8 cellular contexts compared by ENCODE assay signal in the genomic region with DNA sequence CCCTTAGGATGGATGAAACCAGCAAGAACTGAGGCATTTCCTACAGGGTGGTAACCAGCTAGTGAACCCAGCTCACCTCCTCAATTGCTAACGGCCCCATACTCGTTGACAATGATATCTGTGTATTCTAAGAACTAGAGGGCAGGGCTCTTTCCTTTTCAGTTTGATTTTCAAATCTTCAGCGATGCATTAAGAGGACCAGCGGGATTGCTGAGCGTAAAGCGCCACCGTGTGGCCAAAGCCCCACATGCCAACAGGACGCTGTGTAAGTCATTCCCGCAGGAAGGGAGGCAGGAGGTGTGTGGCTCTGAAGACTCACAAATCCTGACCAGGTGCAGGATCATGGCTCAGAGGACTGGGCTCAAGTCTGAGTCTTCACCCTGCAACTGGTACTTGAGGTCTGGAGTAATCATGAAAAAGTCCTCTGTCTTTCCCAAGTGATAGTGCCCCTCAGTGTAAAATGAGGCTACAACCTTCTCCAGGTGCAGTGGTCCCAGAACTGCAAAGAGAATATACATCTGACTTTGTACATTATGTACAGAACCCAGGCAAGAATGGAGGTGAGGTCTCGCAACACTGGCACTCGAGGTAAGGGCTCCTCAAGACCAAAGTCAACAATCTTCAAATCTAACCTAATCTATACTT. TPM values are rescaled to one million over a fixed set of nuclear protein-coding genes. Genes with fewer than 3 reads are reported as not detected.
DNase-seq lines count a peak whose midpoint lies in the region; ATAC-seq and TF ChIP-seq lines count a peak whose summit lies in the region.

No MANE protein-coding gene starts in this region.

- H3K36me3 Mint-ChIP-seq in central memory CD8-positive, alpha-beta T cell (ENCODE audit: insufficient read depth), result no peaks in the 10 kb centered on the region

- ATAC-seq in GM18868 (IDR thresholded peaks at IDR 0.05; ENCODE audit: unreplicated experiment) (peak; percentile 87), HG03175 (IDR thresholded peaks at IDR 0.05; ENCODE audit: unreplicated experiment) (peak; percentile 68), left colon (peak; percentile 92)
- ATAC-seq in activated CD4-positive, CD25-positive, alpha-beta regulatory T cell treated with anti-CD3 and anti-CD28 coated beads, Interleukin-2, amount 50 U/mL, for 24 hours, result peak; percentile 82 to 87
- ATAC-seq in central memory CD8-positive, alpha-beta T cell (replicated peaks; ENCODE audit: extremely low read depth, poor library complexity, severe bottlenecking), result peak; percentile 74

- peaks cover 9% of the 10 kb centered on the region for H3K4me1 Mint-ChIP-seq in central memory CD8-positive, alpha-beta T cell

- H3K9me3 Mint-ChIP-seq in central memory CD8-positive, alpha-beta T cell, result no peaks in the 10 kb centered on the region

- H3K4me3 Mint-ChIP-seq in central memory CD8-positive, alpha-beta T cell, result no peak overlapping the region

- no peak overlapping the region for H3K4me3 ChIP-seq in AG09309 (ENCODE audit: control insufficient read depth, low read depth, low read length)

- DNase-seq in AG09309 (ENCODE audit: low read depth) (peak; percentile 39), NCI-H345 (lab: John Stamatoyannopoulos, UW) (peak; percentile 84), left colon (peak; percentile 60 to 87)
- peak; percentile 58 to 65 for DNase-seq in central memory CD8-positive, alpha-beta T cell (ENCODE audit: low spot score in 2 of 2)
- peak; percentile 79 for DNase-seq in stimulated activated CD4-positive, alpha-beta T cell treated with anti-CD3 and anti-CD28 coated beads, Interleukin-4, amount 100 ng/mL, for 1 hour

- intact Hi-C loops in left colon (cut with DNase I, micrococcal nuclease), result no loop called here

- no peak overlapping the region for H3K27ac Mint-ChIP-seq in central memory CD8-positive, alpha-beta T cell (ENCODE audit: low read depth)

- H3K27me3 Mint-ChIP-seq in central memory CD8-positive, alpha-beta T cell, result peaks cover 24% of the 10 kb centered on the region

- peak; percentile 95 for TF ChIP-seq CTCF in AG09309 (IDR thresholded peaks at IDR 0.05; ENCODE audit: control insufficient read depth, insufficient read depth, low read depth, low read length, missing control alignments)

RNA-seq across cellular contexts. Expression of gene C13orf42, which starts 40.9 kb away (rescaled TPM):
- not detected for total RNA-seq in left colon
